Comparison of ENCODE assay signal across 32 cellular contexts in genomic region chr21:35857082-35857481, GRCh38.
"Had no signal": no experiment of that assay in that cellular context is flagged by ENCODE, and none has a peak within 500 bp of the region (broad histone marks: within the 10 kb centered on the region; RNA-seq: fewer than 3 reads in every experiment).

No MANE protein-coding gene starts in this region.

- H3K27ac ChIP-seq: body of pancreas, epithelial cell of prostate, esophagus squamous epithelium, heart left ventricle, WERI-Rb-1 had no signal

- H3K4me3 Mint-ChIP-seq: activated B cell treated with CpG ODN at 0.5 μM for 24 hours; activated CD8-positive, alpha-beta T cell treated with anti-CD3 and anti-CD28 coated beads for 36 hours; activated naive CD8-positive, alpha-beta T cell; activated T-cell treated with anti-CD3 and anti-CD28 coated beads, Interleukin-2, amount 50 U/mL, for 4 hours; activated T-helper 17 cell treated with anti-CD3 and anti-CD28 coated beads, Interleukin-2, amount 50 U/mL, for 72 hours; effector memory CD8-positive, alpha-beta T cell; T-helper 17 cell; T-helper 2 cell treated with Interferon-gamma antibody and Interleukin-4, amounts not matched to agents 5 μg/mL and 100 μg/mL, for 36 hours had no signal

- H3K4me1 ChIP-seq: body of pancreas, esophagus squamous epithelium had no signal

- H3K4me3 ChIP-seq: body of pancreas, esophagus squamous epithelium, heart left ventricle had no signal

- H3K27ac Mint-ChIP-seq: activated B cell treated with CpG ODN at 0.5 μM for 24 hours; activated CD8-positive, alpha-beta T cell treated with anti-CD3 and anti-CD28 coated beads for 36 hours; activated naive CD8-positive, alpha-beta T cell; activated T-helper 17 cell treated with anti-CD3 and anti-CD28 coated beads, Interleukin-2, amount 50 U/mL, for 72 hours; effector memory CD8-positive, alpha-beta T cell; T-helper 17 cell; T-helper 2 cell treated with Interferon-gamma antibody and Interleukin-4, amounts not matched to agents 5 μg/mL and 100 μg/mL, for 36 hours had no signal

- H3K27me3 ChIP-seq: body of pancreas, heart left ventricle had no signal

- H3K9me3 Mint-ChIP-seq: activated B cell treated with CpG ODN at 0.5 μM for 24 hours; activated CD8-positive, alpha-beta T cell treated with anti-CD3 and anti-CD28 coated beads for 36 hours; activated T-cell treated with anti-CD3 and anti-CD28 coated beads, Interleukin-2, amount 50 U/mL, for 4 hours; activated T-helper 17 cell treated with anti-CD3 and anti-CD28 coated beads, Interleukin-2, amount 50 U/mL, for 72 hours; effector memory CD8-positive, alpha-beta T cell; T-helper 2 cell treated with Interferon-gamma antibody and Interleukin-4, amounts not matched to agents 5 μg/mL and 100 μg/mL, for 36 hours had no signal

- ATAC-seq: activated CD4-positive, CD25-positive, alpha-beta regulatory T cell treated with anti-CD3 and anti-CD28 coated beads, Interleukin-2, amount 50 U/mL, for 24 hours; activated CD8-positive, alpha-beta T cell treated with anti-CD3 and anti-CD28 coated beads for 36 hours; activated T-cell treated with anti-CD3 and anti-CD28 coated beads, Interleukin-2, amount 50 U/mL, for 4 hours; activated T-helper 17 cell treated with anti-CD3 and anti-CD28 coated beads, Interleukin-2, amount 50 U/mL, for 72 hours; body of pancreas; effector memory CD8-positive, alpha-beta T cell; T-helper 17 cell had no signal

- H3K36me3 ChIP-seq: esophagus squamous epithelium, heart left ventricle, WERI-Rb-1 had no signal

- DNase-seq: activated B cell treated with CpG ODN at 0.5 μM for 24 hours; activated CD4-positive, alpha-beta T cell treated with anti-CD3 and anti-CD28 coated beads for 48 hours; activated CD4-positive, alpha-beta T cell treated with anti-CD3 and anti-CD28 coated beads, Interleukin-2, amount 50 U/mL, for 1 hour; activated CD4-positive, alpha-beta T cell treated with anti-CD3 and anti-CD28 coated beads, Interleukin-2, amount 50 U/mL, for 48 hours; activated CD8-positive, alpha-beta memory T cell treated with anti-CD3 and anti-CD28 coated beads for 24 hours; activated CD8-positive, alpha-beta T cell treated with anti-CD3 and anti-CD28 coated beads for 36 hours; activated effector memory CD4-positive, alpha-beta T cell treated with Interleukin-2 at 50 U/mL for 16 hours; activated gamma-delta T cell treated with Interleukin-2 at 50 U/mL for 16 hours; activated naive CD4-positive, alpha-beta T cell treated with anti-CD3 and anti-CD28 coated beads, Interleukin-2, amount 50 U/mL, for 16 hours; activated naive CD4-positive, alpha-beta T cell treated with Interleukin-2 at 50 U/mL for 16 hours; activated T-cell treated with anti-CD3 and anti-CD28 coated beads, Interleukin-2, amount 50 U/mL, for 4 hours; amygdala; aorta; body of pancreas; central memory CD4-positive, alpha-beta T cell; cerebellar nuclear complex; cortex of kidney; dermis blood vessel endothelial cell; effector CD4-positive, alpha-beta T cell; effector memory CD8-positive, alpha-beta T cell; esophagus squamous epithelium; foreskin fibroblast; heart left ventricle; T-helper 1 cell; T-helper 17 cell; T1000; WERI-Rb-1 had no signal

- H3K36me3 Mint-ChIP-seq: activated naive CD8-positive, alpha-beta T cell had no signal

- H3K4me1 Mint-ChIP-seq: activated B cell treated with CpG ODN at 0.5 μM for 24 hours; activated T-helper 17 cell treated with anti-CD3 and anti-CD28 coated beads, Interleukin-2, amount 50 U/mL, for 72 hours had no signal

- H3K9me3 ChIP-seq: body of pancreas, esophagus squamous epithelium, heart left ventricle had no signal
